23 cellular contexts compared by ENCODE assay signal in the genomic region with DNA sequence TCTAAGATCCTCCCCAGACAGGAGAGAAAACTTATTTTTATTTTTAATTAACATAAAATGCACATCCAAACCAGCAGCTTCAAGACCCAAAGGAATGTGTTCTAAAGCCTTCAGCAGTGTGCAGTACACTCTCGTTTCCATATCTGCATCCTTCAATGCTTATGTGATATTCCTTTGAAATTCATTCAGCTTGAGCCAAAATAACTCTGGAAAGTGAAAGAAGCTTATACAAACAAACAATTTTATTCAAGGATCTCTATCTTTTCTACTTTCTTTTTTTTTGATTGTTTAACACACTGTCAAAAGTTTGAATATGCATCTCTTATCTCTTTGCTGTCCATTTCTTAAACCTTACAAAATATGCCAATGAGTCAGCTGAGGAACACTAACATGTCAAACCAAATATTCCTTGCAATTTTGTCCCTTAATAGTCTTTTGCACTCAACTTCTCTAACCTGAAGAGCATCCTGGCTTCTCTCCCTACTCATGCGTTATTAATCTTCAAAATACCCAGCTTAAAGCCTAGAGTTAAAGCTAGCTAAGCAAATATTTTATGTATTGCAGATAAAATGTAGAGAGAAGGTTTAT.
DNase-seq lines count a peak whose midpoint lies in the region; ATAC-seq, FAIRE-seq and TF ChIP-seq lines count a peak whose summit lies in the region.
"Had no signal": no experiment of that assay in that cellular context is flagged by ENCODE, and none has a peak within 500 bp of the region (broad histone marks: within the 10 kb centered on the region; RNA-seq: fewer than 3 reads in every experiment).

No MANE protein-coding gene starts in this region.

- no peaks in the 10 kb centered on the region for H3F3A ChIP-seq in SK-N-SH (replicated peaks; ENCODE audit: insufficient read depth)

- H3K36me3 ChIP-seq in SK-N-SH (replicated peaks in 1 of 2; ENCODE audit: control insufficient read depth in 1 of 2, insufficient read depth in 2 of 2, low read length in 1 of 2) (no peaks in the 10 kb centered on the region), adipocyte (ENCODE audit: control insufficient read depth, insufficient read depth, low read length, severe bottlenecking) (no peaks in the 10 kb centered on the region), kidney (ENCODE audit: control insufficient read depth in 1 of 2, insufficient read depth in 2 of 2, low read length in 2 of 2) (no peaks in the 10 kb centered on the region)
- H3K36me3 ChIP-seq: adrenal gland, BE2C, colonic mucosa, left ventricle myocardium inferior had no signal

- no peak for ATAC-seq in SK-N-SH treated with all-trans-retinoic acid at 6 μM for 48 hours
- ATAC-seq: activated T-cell treated with anti-CD3 and anti-CD28 coated beads, Interleukin-2, amount 50 U/mL, for 72 hours; natural killer cell treated with Interleukin-12 subunit alpha and Interleukin-12 subunit beta and Interleukin-15 and Interleukin-18, amount 100 ng/mL, for 72 hours; right cardiac atrium had no signal

- no peak overlapping the region for H2AFZ ChIP-seq in SK-N-SH (ENCODE audit: low read depth)

- TF ChIP-seq CTCF in SK-N-SH (IDR thresholded peaks at IDR 0.05) (no peak), fibroblast of the aortic adventitia (IDR thresholded peaks at IDR 0.05; ENCODE audit: insufficient read depth, low read length) (no peak), kidney (IDR thresholded peaks at IDR 0.05; ENCODE audit: borderline replicate concordance, extremely low read depth, insufficient read depth) (no peak)

- H3K9ac ChIP-seq in SK-N-SH = no peak overlapping the region
- no peak overlapping the region for H3K9ac ChIP-seq in adipocyte (ENCODE audit: low read length)
- H3K9ac ChIP-seq in kidney (ENCODE audit: low read length in 2 of 2) = peak overlapping the region in 1 of 2 donors; percentile 14

- no peak for DNase-seq in SK-N-SH
- DNase-seq in adipocyte (ENCODE audit: low read depth) = peak; percentile 6
- peak; percentile 9 for DNase-seq in fibroblast of the aortic adventitia (ENCODE audit: low read depth)
- DNase-seq in renal cortical epithelial cell (ENCODE audit: low read depth) = peak; percentile 21
- DNase-seq in COLO668 (lab: John Stamatoyannopoulos, UW; ENCODE audit: unreplicated experiment) = no peak
- DNase-seq in kidney = no peak
- no peak for DNase-seq in medulla oblongata (ENCODE audit: extremely low spot score)
- DNase-seq: activated CD4-positive, alpha-beta T cell treated with anti-CD3 and anti-CD28 coated beads for 48 hours; activated naive CD4-positive, alpha-beta T cell treated with Interleukin-2 at 50 U/mL for 16 hours; activated T-cell treated with anti-CD3 and anti-CD28 coated beads, Interleukin-2, amount 50 U/mL, for 72 hours; adrenal gland; BE2C; effector memory CD4-positive, alpha-beta T cell; erythroblast; foreskin melanocyte; left ventricle myocardium inferior; NCI-H774; right cardiac atrium; stimulated activated CD4-positive, alpha-beta T cell treated with anti-CD3 and anti-CD28 coated beads, Interleukin-4, amount 100 ng/mL, for 1 hour had no signal

- H3K27me3 ChIP-seq in SK-N-SH (ENCODE audit: insufficient read depth) (no peaks in the 10 kb centered on the region), adipocyte (replicated peaks; ENCODE audit: control insufficient read depth, insufficient read depth, low read length) (no peaks in the 10 kb centered on the region)
- H3K27me3 ChIP-seq: adrenal gland, BE2C, colonic mucosa had no signal

- POLR2A ChIA-PET in SK-N-SH (lab: Yijun Ruan, JAX) = no interaction called here

- no peak for FAIRE-seq in kidney (lab: Jason Lieb, UNC)

- no peak overlapping the region for H3K4me3 ChIP-seq in SK-N-SH (ENCODE audit: low read depth in 2 of 2, low read length in 1 of 2)
- no peak overlapping the region for H3K4me3 ChIP-seq in adipocyte (ENCODE audit: low read length)
- H3K4me3 ChIP-seq in fibroblast of the aortic adventitia (ENCODE audit: low read depth, low read length) = no peak overlapping the region
- H3K4me3 ChIP-seq in kidney (ENCODE audit: low read length in 2 of 2) = no peak overlapping the region
- H3K4me3 ChIP-seq: adrenal gland, colonic mucosa, left ventricle myocardium inferior, mucosa of descending colon had no signal

- CTCF ChIA-PET in SK-N-SH (lab: Yijun Ruan, JAX) = interaction anchor here (0.7 to 1.8 kb wide), 3 partner anchors 43 to 280 kb away, joined by 3 to 7 read pairs (median 4); a partner anchor contains a TSS

- no peaks in the 10 kb centered on the region for H3K79me2 ChIP-seq in SK-N-SH (ENCODE audit: insufficient read depth)

- intact Hi-C loops in kidney (cut with DNase I) = no loop called here

- H3K9me3 ChIP-seq in SK-N-SH (no peaks in the 10 kb centered on the region), adipocyte (ENCODE audit: control insufficient read depth, low read length) (no peaks in the 10 kb centered on the region), kidney (ENCODE audit: control insufficient read depth in 1 of 2, low read length in 2 of 2) (no peaks in the 10 kb centered on the region)
- H3K9me3 ChIP-seq: adrenal gland, BE2C, colonic mucosa, left ventricle myocardium inferior, mucosa of descending colon had no signal

- no peaks in the 10 kb centered on the region for H4K20me1 ChIP-seq in SK-N-SH (ENCODE audit: insufficient read depth)

- TF ChIP-seq RAD21 in SK-N-SH (IDR thresholded peaks at IDR 0.05; ENCODE audit: low read length) = no peak

- no peak for TF ChIP-seq EP300 in SK-N-SH (IDR thresholded peaks at IDR 0.05; ENCODE audit: borderline replicate concordance in 1 of 2, low read depth in 1 of 2, low read length in 1 of 2)

- H3K4me2 ChIP-seq in SK-N-SH = no peak overlapping the region

- H3K4me1 ChIP-seq in SK-N-SH (ENCODE audit: control insufficient read depth in 1 of 2, insufficient read depth in 2 of 2, low read depth in 1 of 2, low read length in 1 of 2) (peaks cover 0 to 31% of the 10 kb centered on the region in 2 experiments; a peak in 2 of 4 replicates), adipocyte (ENCODE audit: control insufficient read depth, insufficient read depth, low read length) (peaks cover 14% of the 10 kb centered on the region), kidney (ENCODE audit: control insufficient read depth in 1 of 2, insufficient read depth in 1 of 2, low read depth in 1 of 2, low read length in 2 of 2) (peaks cover 3 to 12% of the 10 kb centered on the region in 2 donors)
- H3K4me1 ChIP-seq: colonic mucosa, left ventricle myocardium inferior had no signal

- H3K9me2 ChIP-seq in SK-N-SH = no peaks in the 10 kb centered on the region

- H3K27ac ChIP-seq in SK-N-SH (ENCODE audit: low read depth in 2 of 2, low read length in 1 of 2) (peak overlapping the region in 1 of 2 experiments; percentile 69; a peak in 2 of 4 replicates), kidney (ENCODE audit: low read depth in 2 of 2, low read length in 2 of 2) (no peak overlapping the region)
- H3K27ac ChIP-seq: adrenal gland, colonic mucosa, left ventricle myocardium inferior had no signal

- 50% methylated on average over 2 of the region's 2 CpGs for whole genome bisulfite sequencing in SK-N-SH (ENCODE audit: low lambda C conversion rate)

TF ChIP-seq in SK-N-SH treated with all-trans-retinoic acid at 6 μM for 48 hours, 23 proteins besides CTCF, POLR2A, EP300 and RAD21:
- TF ChIP-seq ISL1 (CRISPR knock-in tag; IDR thresholded peaks at IDR 0.05) (peak; percentile 74), ESRRG (CRISPR knock-in tag; IDR thresholded peaks at IDR 0.05) (no peak)
TF ChIP-seq in SK-N-SH treated with all-trans-retinoic acid at 6 μM for 48 hours: peak in this region for 1.

TF ChIP-seq in SK-N-SH, 30 proteins besides CTCF, POLR2A, EP300 and RAD21:
- TF ChIP-seq POLR2AphosphoS5 (IDR thresholded peaks at IDR 0.05; ENCODE audit: low read depth, low read length) (no peak), ELF1 (IDR thresholded peaks at IDR 0.05) (no peak), NFIC (IDR thresholded peaks at IDR 0.05; ENCODE audit: borderline replicate concordance) (no peak), SMC3 (IDR thresholded peaks at IDR 0.05; ENCODE audit: low read depth, low read length) (no peak), TAF1 (IDR thresholded peaks at IDR 0.05; ENCODE audit: borderline replicate concordance, low read depth, low read length) (no peak)
- TF ChIP-seq, protein P1, sequence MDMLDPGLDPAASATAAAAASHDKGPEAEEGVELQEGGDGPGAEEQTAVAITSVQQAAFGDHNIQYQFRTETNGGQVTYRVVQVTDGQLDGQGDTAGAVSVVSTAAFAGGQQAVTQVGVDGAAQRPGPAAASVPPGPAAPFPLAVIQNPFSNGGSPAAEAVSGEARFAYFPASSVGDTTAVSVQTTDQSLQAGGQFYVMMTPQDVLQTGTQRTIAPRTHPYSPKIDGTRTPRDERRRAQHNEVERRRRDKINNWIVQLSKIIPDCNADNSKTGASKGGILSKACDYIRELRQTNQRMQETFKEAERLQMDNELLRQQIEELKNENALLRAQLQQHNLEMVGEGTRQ (IDR thresholded peaks at IDR 0.05; ENCODE audit: borderline replicate concordance, low read depth, low read length) = no peak

Comparison
In these comparisons a context has a peak if more than half of its experiments do, and no peak if none do; other contexts are left out.
1. DNase-seq: peak in adipocyte (single experiment), fibroblast of the aortic adventitia (single experiment) and renal cortical epithelial cell (single experiment); none in SK-N-SH (single experiment), COLO668 (single experiment), kidney (single experiment) and medulla oblongata (single experiment).